19 cellular contexts compared by ENCODE assay signal in genomic region chr9:70395652-70396051, GRCh38.
"Had no signal": no experiment of that assay in that cellular context is flagged by ENCODE, and none has a peak within 500 bp of the region (broad histone marks: within the 10 kb centered on the region; RNA-seq: fewer than 3 reads in every experiment).

No MANE protein-coding gene starts in this region.

- H3K4me3 Mint-ChIP-seq: nephron; stimulated activated naive B cell treated with anti-CD40 and anti-IgM and Interleukin-4, amounts not matched to agents 10 μg/mL and 1 μg/mL and 100 μg/mL, for 72 hours had no signal

- H3K36me3 Mint-ChIP-seq: stimulated activated naive B cell treated with anti-CD40 and anti-IgM and Interleukin-4, amounts not matched to agents 10 μg/mL and 1 μg/mL and 100 μg/mL, for 72 hours had no signal

- H3K27ac Mint-ChIP-seq: nephron; progenitor cell of endocrine pancreas; stimulated activated naive B cell treated with anti-CD40 and anti-IgM and Interleukin-4, amounts not matched to agents 10 μg/mL and 1 μg/mL and 100 μg/mL, for 72 hours had no signal

- H3K4me1 Mint-ChIP-seq: nephron had no signal

- H3K27me3 Mint-ChIP-seq: stimulated activated naive B cell treated with anti-CD40 and anti-IgM and Interleukin-4, amounts not matched to agents 10 μg/mL and 1 μg/mL and 100 μg/mL, for 72 hours; stimulated activated naive CD8-positive, alpha-beta T cell treated with anti-CD3 and anti-CD28 coated beads, Interleukin-15, amount 100 ng/mL, for 72 hours had no signal

- H3K27ac ChIP-seq: coronary artery, pancreas, right lobe of liver, thoracic aorta had no signal

- H3K27me3 ChIP-seq: heart left ventricle, pancreas, right lobe of liver, transverse colon had no signal

- H3K36me3 ChIP-seq: heart left ventricle, pancreas, right lobe of liver, thoracic aorta, transverse colon had no signal

- H3K9me3 Mint-ChIP-seq: nephron; stimulated activated naive B cell treated with anti-CD40 and anti-IgM and Interleukin-4, amounts not matched to agents 10 μg/mL and 1 μg/mL and 100 μg/mL, for 72 hours; stimulated activated naive CD8-positive, alpha-beta T cell treated with anti-CD3 and anti-CD28 coated beads, Interleukin-15, amount 100 ng/mL, for 72 hours had no signal

- DNase-seq: effector CD4-positive, alpha-beta T cell; foreskin melanocyte; heart left ventricle; hypothalamus; left colon; mammary epithelial cell; mucosa of descending colon; occipital lobe; pancreas; right lobe of liver; stimulated activated CD4-positive, alpha-beta T cell treated with anti-CD3 and anti-CD28 coated beads, Interleukin-4, amount 100 ng/mL, for 1 hour; stimulated activated CD8-positive, alpha-beta memory T cell treated with anti-CD3 and anti-CD28 coated beads, Interleukin-4, amount 100 ng/mL, for 48 hours; stimulated activated naive B cell treated with anti-CD40 and anti-IgM and Interleukin-4, amounts not matched to agents 10 μg/mL and 1 μg/mL and 100 μg/mL, for 72 hours; stimulated activated naive CD8-positive, alpha-beta T cell treated with anti-CD3 and anti-CD28 coated beads, Interleukin-15, amount 100 ng/mL, for 72 hours; transverse colon had no signal

- ATAC-seq: heart left ventricle; left colon; mucosa of descending colon; pancreas; stimulated activated naive B cell treated with anti-CD40 and anti-IgM and Interleukin-4, amounts not matched to agents 10 μg/mL and 1 μg/mL and 100 μg/mL, for 72 hours; stimulated activated naive CD8-positive, alpha-beta T cell treated with anti-CD3 and anti-CD28 coated beads, Interleukin-15, amount 100 ng/mL, for 72 hours had no signal

- H3K9me3 ChIP-seq: heart left ventricle, mucosa of descending colon, pancreas, right lobe of liver, thoracic aorta, transverse colon had no signal

- H3K4me3 ChIP-seq: mucosa of descending colon, pancreas, right lobe of liver, transverse colon had no signal
